Comparison of ENCODE assay signal across 8 cellular contexts in genomic region chr2:222656544-222657446, GRCh38. TPM values are rescaled to one million over a fixed set of nuclear protein-coding genes. Genes with fewer than 3 reads are reported as not detected.
DNase-seq lines count a peak whose midpoint lies in the region; ATAC-seq and TF ChIP-seq lines count a peak whose summit lies in the region.

No MANE protein-coding gene starts in this region.

- ATAC-seq in GM21526 (IDR thresholded peaks at IDR 0.05; ENCODE audit: low FRiP score, unreplicated experiment): peak; percentile 22
- peak; percentile 27 for ATAC-seq in IMR-90 (ENCODE audit: low read depth)
- ATAC-seq in right lobe of liver: peak in 2 of 4 donors; percentile 4 to 5

- peak overlapping the region; percentile 39; the same call in 1 of the 2 replicates for H4K91ac ChIP-seq in IMR-90 (ENCODE audit: insufficient read depth, low read depth, low read length)

- H2BK5ac ChIP-seq in IMR-90 (ENCODE audit: low read depth, low read length, poor library complexity, severe bottlenecking): peak overlapping the region; percentile 14

- H4K20me1 ChIP-seq in IMR-90 (ENCODE audit: insufficient read depth, low read length): 0 out of 2 replicates have a peak, but pooled peaks cover 3% of the 10 kb centered on the region

- H3K14ac ChIP-seq in IMR-90 (replicated peaks; ENCODE audit: low read depth, low read length): peak overlapping the region; percentile 85

- no peak overlapping the region for H2BK20ac ChIP-seq in IMR-90 (ENCODE audit: low read depth, low read length)

- no peaks in the 10 kb centered on the region for H3K9me3 Mint-ChIP-seq in Calu3 (ENCODE audit: low read depth, unreplicated experiment)
- H3K9me3 Mint-ChIP-seq in brain: peaks cover 0 to 2% (median 0%) of the 10 kb centered on the region in 5 experiments

- H4K8ac ChIP-seq in IMR-90 (ENCODE audit: low read depth in 2 of 2, low read length in 2 of 2): peak overlapping the region; percentile 39 to 71

- POLR2A ChIA-PET in IMR-90 (lab: Charles Lee; ENCODE audit: unreplicated experiment): interaction anchor here (0.6 kb wide), 1 partner anchor 907 kb away, joined by 4 read pairs; no protein-coding TSS in a partner anchor

- H2AFZ ChIP-seq in IMR-90 (replicated peaks; ENCODE audit: low read length, poor library complexity): peak overlapping the region; percentile 85

- H3K4ac ChIP-seq in IMR-90 (ENCODE audit: low read depth, low read length): peak overlapping the region; percentile 54

- H3K27me3 Mint-ChIP-seq in Calu3 (ENCODE audit: unreplicated experiment): no peaks in the 10 kb centered on the region
- H3K27me3 Mint-ChIP-seq in brain: peaks cover 11% of the 10 kb centered on the region

- in situ Hi-C loops in IMR-90 (cut with MboI; ENCODE audit: low sequenced_read_pairs): no loop called here

- peaks cover 39% of the 10 kb centered on the region for H3K36me3 Mint-ChIP-seq in Calu3 (ENCODE audit: insufficient read depth, unreplicated experiment)
- H3K36me3 Mint-ChIP-seq in brain: no peaks in the 10 kb centered on the region

- peak overlapping the region; percentile 78 for H2AK5ac ChIP-seq in IMR-90 (ENCODE audit: low read depth, low read length)

- H3K4me3 ChIP-seq in IMR-90 (ENCODE audit: insufficient read depth, low read depth, low read length) (peak overlapping the region; percentile 89), right lobe of liver (peak overlapping the region; percentile 81 to 98 (median 87)), uterus (peak overlapping the region; percentile 86 to 92)

- H2BK120ac ChIP-seq in IMR-90 (ENCODE audit: low read depth, low read length): 0 out of 2 replicates have a peak overlapping the region, but pooled peaks have one; percentile 13

- H2BK15ac ChIP-seq in IMR-90 (ENCODE audit: low read depth, low read length): no peak overlapping the region

- H4K5ac ChIP-seq in IMR-90 (ENCODE audit: low read depth, low read length): peak overlapping the region; percentile 12

- intact Hi-C loops in Calu3 (cut with micrococcal nuclease; ENCODE audit: unreplicated experiment) (loop anchor here (1.0 kb wide), 1 partner anchor 12 kb away; no protein-coding TSS in a partner anchor), IMR-90 (cut with micrococcal nuclease) (loop anchor here (1.0 kb wide), 1 partner anchor 283 kb away; no protein-coding TSS in a partner anchor), right lobe of liver (cut with DNase I) (no loop called here), uterus (cut with DNase I; ENCODE audit: low total_unique reads) (no loop called here)

- H3K27ac ChIP-seq in IMR-90 (ENCODE audit: insufficient read depth, low read length): peak overlapping the region; percentile 82
- peak overlapping the region in 2 of 3 donors; percentile 90 to 100 for H3K27ac ChIP-seq in right lobe of liver
- H3K27ac ChIP-seq in uterus: peak overlapping the region; percentile 88 to 97

- H3K27me3 ChIP-seq in IMR-90 (ENCODE audit: control insufficient read depth, insufficient read depth, low read length): no peaks in the 10 kb centered on the region
- no peaks in the 10 kb centered on the region for H3K27me3 ChIP-seq in right lobe of liver
- no peaks in the 10 kb centered on the region for H3K27me3 ChIP-seq in uterus

- peak overlapping the region; percentile 57; the same call in 1 of the 2 replicates for H3K23ac ChIP-seq in IMR-90 (ENCODE audit: low read depth, low read length)

- peak overlapping the region; percentile 70 for H3K56ac ChIP-seq in IMR-90 (ENCODE audit: extremely low read depth, insufficient read depth, low read length)

- dilution Hi-C loops in IMR-90 (cut with HindIII; ENCODE audit: low sequenced_read_pairs, unreplicated experiment): no loop called here

- H3K4me3 Mint-ChIP-seq in Calu3 (ENCODE audit: low read depth, unreplicated experiment) (peak overlapping the region; percentile 86), brain (peak overlapping the region; percentile 98 to 99 (median 99))

- peaks cover 19 to 37% of the 10 kb centered on the region in 2 experiments; a peak in 3 of 4 replicates for H3K79me1 ChIP-seq in IMR-90 (ENCODE audit: low read depth in 1 of 2, low read length in 2 of 2)

- H2AK9ac ChIP-seq in IMR-90 (replicated peaks; ENCODE audit: low read depth, low read length, poor library complexity): peak overlapping the region; percentile 10

- DNase-seq in Calu3 (no peak), IMR-90 (no peak), right lobe of liver (no peak), uterus (no peak), SKM-1 treated with dmso at 0.1 percent for 144 hours (lab: John Stamatoyannopoulos, UW; ENCODE audit: unreplicated experiment) (no peak), NCI-H524 (lab: John Stamatoyannopoulos, UW) (no peak)

- H3K9me3 ChIP-seq in IMR-90 (ENCODE audit: control insufficient read depth, insufficient read depth, low read length) (no peaks in the 10 kb centered on the region), right lobe of liver (no peaks in the 10 kb centered on the region), uterus (no peaks in the 10 kb centered on the region)

- H3K4me1 Mint-ChIP-seq in Calu3 (ENCODE audit: low read depth, unreplicated experiment): peaks cover 50% of the 10 kb centered on the region
- peaks cover 49% of the 10 kb centered on the region for H3K4me1 Mint-ChIP-seq in brain

- H3K18ac ChIP-seq in IMR-90 (ENCODE audit: low read depth, low read length): no peak overlapping the region

- H3K27ac Mint-ChIP-seq in Calu3 (ENCODE audit: unreplicated experiment) (peak overlapping the region; percentile 90), brain (peak overlapping the region; percentile 100)

- H3K36me3 ChIP-seq in IMR-90 (ENCODE audit: control insufficient read depth, insufficient read depth, low read length): no peaks in the 10 kb centered on the region; the same call in 1 of the 2 replicates
- H3K36me3 ChIP-seq in right lobe of liver: no peaks in the 10 kb centered on the region
- H3K36me3 ChIP-seq in uterus: no peaks in the 10 kb centered on the region

- CTCF ChIA-PET in Calu3 (lab: Charles Lee): interaction anchor here (0.5 kb wide), 1 partner anchor 13 kb away, joined by 3 read pairs; no protein-coding TSS in a partner anchor
- CTCF ChIA-PET in IMR-90 (lab: Yijun Ruan, JAX): no interaction called here

- H3K4me1 ChIP-seq in IMR-90 (ENCODE audit: control insufficient read depth, insufficient read depth, low read length): no peaks in the 10 kb centered on the region; the same call in 1 of the 2 replicates
- peaks cover 0 to 19% (median 6%) of the 10 kb centered on the region in 4 donors for H3K4me1 ChIP-seq in right lobe of liver
- no peaks in the 10 kb centered on the region for H3K4me1 ChIP-seq in uterus

- TSS peak; percentile 96 for BruUV-seq in Calu3 (replicated peaks; lab: Mats Ljungman, UMichigan)
- no TSS peak for BruUV-seq in IMR-90 (replicated peaks; lab: Mats Ljungman, UMichigan)

- no peak for TF ChIP-seq CTCF in Calu3 (IDR thresholded peaks at IDR 0.05; ENCODE audit: unreplicated experiment)
- no peak for TF ChIP-seq CTCF in IMR-90 (conservative IDR thresholded peaks at IDR 0.05; ENCODE audit: low read depth, low read length)
- TF ChIP-seq CTCF in brain (conservative IDR thresholded peaks at IDR 0.05): no peak
- TF ChIP-seq CTCF in right lobe of liver (IDR thresholded peaks at IDR 0.05): no peak
- no peak for TF ChIP-seq CTCF in uterus (IDR thresholded peaks at IDR 0.05)

- no CpG with 5 or more reads among the region's 11 CpGs for WGBS in IMR-90 (ENCODE audit: extremely low coverage in 2 of 2, insufficient read length in 1 of 2), 2 experiments
- WGBS in right lobe of liver (ENCODE audit: insufficient coverage, low coverage, low lambda C conversion rate, missing lambda C conversion rate): 24% methylated on average over 11 of the region's 11 CpGs

- TF ChIP-seq POLR2A in IMR-90 (IDR thresholded peaks at IDR 0.05; ENCODE audit: low read depth, low read length) (no peak), right lobe of liver (IDR thresholded peaks at IDR 0.05) (no peak), uterus (IDR thresholded peaks at IDR 0.05) (no peak)

- H3K9ac ChIP-seq in IMR-90 (ENCODE audit: low read depth, low read length): peak overlapping the region; percentile 91

- no peak for TF ChIP-seq RAD21 in IMR-90 (IDR thresholded peaks at IDR 0.05; ENCODE audit: low read length)

- peak overlapping the region; percentile 85 for H3K4me2 ChIP-seq in IMR-90 (ENCODE audit: low read depth, low read length)

- peaks cover 5% of the 10 kb centered on the region for H3K9me1 ChIP-seq in IMR-90 (ENCODE audit: insufficient read depth, low read length)

TF ChIP-seq in IMR-90, 13 proteins besides CTCF, POLR2A, EP300 and RAD21:
- no peak for TF ChIP-seq BHLHE40 (IDR thresholded peaks at IDR 0.05; ENCODE audit: low read depth, low read length)
- no peak for TF ChIP-seq FOS (IDR thresholded peaks at IDR 0.05; ENCODE audit: low read depth, low read length)
- no peak for TF ChIP-seq CHD1 (IDR thresholded peaks at IDR 0.05; ENCODE audit: low read depth, low read length)

RNA-seq across cellular contexts. Expression of gene FARSB, which starts 0.9 kb away (rescaled TPM):
- total RNA-seq in Calu3 (2022) (50.6 and 67.6 TPM in 2 replicates), IMR-90 (2012; rRNA removed) (21.1 and 27.2 TPM in 2 replicates), right lobe of liver (10 to 100 TPM in 2 of 6 experiments, 1 to 10 TPM in 4; 6.2 to 14.2 (median 9.0) TPM), uterus (10 to 100 TPM in 3 of 4 donors, 1 to 10 TPM in 1; 9.4 to 24.1 (median 16.2) TPM)
- polyA plus RNA-seq in IMR-90 (2012; rRNA removed) (26.9 and 32.5 TPM in 2 replicates), brain (ENCODE audit: insufficient read depth, low read depth, low replicate concordance) (32.4 TPM)
- 5.0 and 8.7 TPM in 2 replicates for polyA plus RNA-seq in IMR-90 (2012; cell fraction: cytosol; rRNA removed)
- polyA plus RNA-seq in IMR-90 (2012; cell fraction: nucleus; rRNA removed; ENCODE audit: low replicate concordance): 2.2 and 15.2 TPM in 2 replicates

RNA-seq across cellular contexts. Expression of gene MOGAT1, which starts 14.7 kb away (rescaled TPM):
- total RNA-seq in Calu3 (2022): 35.9 and 51.2 TPM in 2 replicates
- not detected in 2 replicates for total RNA-seq in IMR-90 (2012; rRNA removed)
- not detected in 2 replicates for polyA plus RNA-seq in IMR-90 (2012; rRNA removed)
- polyA plus RNA-seq in IMR-90 (2012; cell fraction: cytosol; rRNA removed): not detected in 2 replicates
- not detected in 2 replicates for polyA plus RNA-seq in IMR-90 (2012; cell fraction: nucleus; rRNA removed; ENCODE audit: low replicate concordance)
- polyA plus RNA-seq in brain (ENCODE audit: insufficient read depth, low read depth, low replicate concordance): not detected
- 1 to 10 TPM in 4 of 6 experiments, under 1 TPM in 2; 0.50 to 8.1 (median 3.4) TPM for total RNA-seq in right lobe of liver
- total RNA-seq in uterus: not detected

Comparison
In these comparisons a context has a peak if more than half of its experiments do, and no peak if none do; other contexts are left out.
1. intact Hi-C loops: an anchor here in Calu3 (1.0 kb wide) and IMR-90 (1.0 kb wide); none called in right lobe of liver and uterus.